19 cellular contexts compared by ENCODE assay signal in the genomic region with DNA sequence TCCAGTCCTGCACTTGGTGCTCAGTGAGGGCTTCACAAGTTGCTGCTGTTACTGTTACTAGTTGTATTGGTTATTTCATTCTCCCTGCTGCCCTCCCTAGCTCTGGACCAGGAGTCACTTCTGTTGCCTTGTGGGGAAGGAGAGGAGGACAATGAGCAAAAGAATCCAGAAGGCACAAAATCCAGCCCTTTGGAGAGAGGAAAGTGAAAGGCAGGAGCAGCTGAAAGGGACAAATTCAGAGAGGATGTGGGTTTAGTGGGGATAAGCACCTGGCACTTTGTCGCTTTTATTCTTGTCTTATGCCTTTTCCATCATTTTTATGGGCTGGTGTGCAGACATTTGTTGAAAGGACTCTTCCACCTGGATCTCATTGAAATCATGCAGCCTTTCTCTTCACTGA. TPM values are rescaled to one million over a fixed set of nuclear protein-coding genes. Genes with fewer than 3 reads are reported as not detected.
DNase-seq lines count a peak whose midpoint lies in the region; ATAC-seq, FAIRE-seq and TF ChIP-seq lines count a peak whose summit lies in the region.
"Had no signal": no experiment of that assay in that cellular context is flagged by ENCODE, and none has a peak within 500 bp of the region (broad histone marks: within the 10 kb centered on the region; RNA-seq: fewer than 3 reads in every experiment).

No MANE protein-coding gene starts in this region.

- CTCF ChIA-PET in IMR-90 (lab: Yijun Ruan, JAX) (no interaction called here), endothelial cell of umbilical vein (lab: Charles Lee) (interaction anchor here (1.0 to 1.3 kb wide), 2 partner anchors 9 to 15 kb away, joined by 3 read pairs; no protein-coding TSS in a partner anchor)

- H3K36me3 ChIP-seq in IMR-90 (ENCODE audit: control insufficient read depth, insufficient read depth, low read length) (no peaks in the 10 kb centered on the region), endothelial cell of umbilical vein (ENCODE audit: control insufficient read depth in 2 of 2, extremely low read depth in 1 of 2, insufficient read depth in 2 of 2, low read length in 2 of 2) (no peaks in the 10 kb centered on the region), neural progenitor cell (no peaks in the 10 kb centered on the region)

- H3K4me1 Mint-ChIP-seq in neural progenitor cell: peaks cover 6% of the 10 kb centered on the region
- H3K4me1 Mint-ChIP-seq: IgD-negative memory B cell had no signal

- TF ChIP-seq CTCF in IMR-90 (conservative IDR thresholded peaks at IDR 0.05; ENCODE audit: low read depth, low read length) (no peak), endothelial cell of umbilical vein (IDR thresholded peaks at IDR 0.05; ENCODE audit: extremely low read depth in 1 of 2, insufficient read depth in 1 of 2, low read depth in 1 of 2, low read length in 2 of 2) (no peak), neural progenitor cell (IDR thresholded peaks at IDR 0.05) (no peak)

- FAIRE-seq in endothelial cell of umbilical vein (lab: Jason Lieb, UNC): peak; percentile 48
- FAIRE-seq: A204.1, GM12892, HTR-8/SVneo had no signal

- no peak overlapping the region for H3K4me3 ChIP-seq in IMR-90 (ENCODE audit: insufficient read depth, low read depth, low read length)
- H3K4me3 ChIP-seq in endothelial cell of umbilical vein (replicated peaks in 1 of 3; ENCODE audit: insufficient read depth in 1 of 3, low read depth in 1 of 3, low read length in 3 of 3): no peak overlapping the region
- no peak overlapping the region for H3K4me3 ChIP-seq in neural progenitor cell

- TF ChIP-seq RAD21 in IMR-90 (IDR thresholded peaks at IDR 0.05; ENCODE audit: low read length): no peak

- peaks cover 3% of the 10 kb centered on the region for H3K9me3 Mint-ChIP-seq in neural progenitor cell
- H3K9me3 Mint-ChIP-seq: CD4-positive, alpha-beta T cell had no signal

- H3K4ac ChIP-seq in IMR-90 (ENCODE audit: low read depth, low read length): no peak overlapping the region

- H4K91ac ChIP-seq in IMR-90 (ENCODE audit: insufficient read depth, low read depth, low read length): no peak overlapping the region

- H3K14ac ChIP-seq in IMR-90 (replicated peaks; ENCODE audit: low read depth, low read length): no peak overlapping the region

- no peak overlapping the region for H2AK9ac ChIP-seq in IMR-90 (replicated peaks; ENCODE audit: low read depth, low read length, poor library complexity)

- H3K27me3 ChIP-seq in IMR-90 (ENCODE audit: control insufficient read depth, insufficient read depth, low read length): no peaks in the 10 kb centered on the region
- H3K27me3 ChIP-seq in endothelial cell of umbilical vein (ENCODE audit: control insufficient read depth in 2 of 2, insufficient read depth in 2 of 2, low read length in 2 of 2): peaks cover 0 to 13% of the 10 kb centered on the region in 2 experiments
- H3K27me3 ChIP-seq in neural progenitor cell: no peaks in the 10 kb centered on the region

- no peak overlapping the region for H2AK5ac ChIP-seq in IMR-90 (ENCODE audit: low read depth, low read length)

- peaks cover 14% of the 10 kb centered on the region for H3K4me1 ChIP-seq in IMR-90 (ENCODE audit: control insufficient read depth, insufficient read depth, low read length)
- H3K4me1 ChIP-seq in endothelial cell of umbilical vein (ENCODE audit: control insufficient read depth, extremely low read depth, insufficient read depth, low read length): peaks cover 2% of the 10 kb centered on the region
- no peaks in the 10 kb centered on the region for H3K4me1 ChIP-seq in neural progenitor cell

- no peak overlapping the region for H3K56ac ChIP-seq in IMR-90 (ENCODE audit: extremely low read depth, insufficient read depth, low read length)

- no peak overlapping the region for H3K18ac ChIP-seq in IMR-90 (ENCODE audit: low read depth, low read length)

- H3K79me2 ChIP-seq in endothelial cell of umbilical vein (ENCODE audit: control insufficient read depth, insufficient read depth, low read length): no peaks in the 10 kb centered on the region
- no peaks in the 10 kb centered on the region for H3K79me2 ChIP-seq in neural progenitor cell (ENCODE audit: low read depth)

- POLR2A ChIA-PET in IMR-90 (lab: Charles Lee; ENCODE audit: unreplicated experiment) (no interaction called here), endothelial cell of umbilical vein (lab: Charles Lee) (no interaction called here)

- H3K27me3 Mint-ChIP-seq in neural progenitor cell (ENCODE audit: insufficient read depth, low read depth): peaks cover 8% of the 10 kb centered on the region

- no peak for DNase-seq in IMR-90
- no peak for DNase-seq in endothelial cell of umbilical vein (ENCODE audit: low read depth, low spot score)
- no peak for DNase-seq in neural progenitor cell (ENCODE audit: low spot score)
- no peak for DNase-seq in SHP77 (lab: John Stamatoyannopoulos, UW)
- no peak for DNase-seq in NOMO-1 treated with DMSO at 0.1 percent for 48 hours (lab: John Stamatoyannopoulos, UW; ENCODE audit: unreplicated experiment)
- DNase-seq: AML-193; CD4-positive, alpha-beta T cell; DMS153; DMS79; GDM1; GOT3; H7 had no signal

- no peak overlapping the region for H3K27ac ChIP-seq in IMR-90 (ENCODE audit: insufficient read depth, low read length)
- H3K27ac ChIP-seq in endothelial cell of umbilical vein (ENCODE audit: insufficient read depth, low read depth, low read length): no peak overlapping the region
- H3K27ac ChIP-seq in neural progenitor cell: no peak overlapping the region
- H3K27ac ChIP-seq: C4-2B had no signal

- H3K4me3 Mint-ChIP-seq in neural progenitor cell: no peak overlapping the region
- H3K4me3 Mint-ChIP-seq: CD4-positive, alpha-beta T cell; IgD-negative memory B cell had no signal

- peaks cover 6% of the 10 kb centered on the region; the same call in 1 of the 2 replicates for H3K9me1 ChIP-seq in IMR-90 (ENCODE audit: insufficient read depth, low read length)
- H3K9me1 ChIP-seq in endothelial cell of umbilical vein (replicated peaks; ENCODE audit: control insufficient read depth, extremely low read depth, insufficient read depth, low read length): no peaks in the 10 kb centered on the region

- no CpG with 5 or more reads among the region's 1 CpG for WGBS in IMR-90 (ENCODE audit: extremely low coverage in 2 of 2, insufficient read length in 1 of 2), 2 experiments

- H2AFZ ChIP-seq in IMR-90 (replicated peaks; ENCODE audit: low read length, poor library complexity) (no peak overlapping the region), endothelial cell of umbilical vein (ENCODE audit: low read depth, low read length) (no peak overlapping the region), neural progenitor cell (replicated peaks) (peak overlapping the region; percentile 50)

- H2BK20ac ChIP-seq in IMR-90 (ENCODE audit: low read depth, low read length): no peak overlapping the region

- no peak overlapping the region for H3K27ac Mint-ChIP-seq in neural progenitor cell
- H3K27ac Mint-ChIP-seq: CD4-positive, alpha-beta T cell; IgD-negative memory B cell had no signal

- H3K36me3 Mint-ChIP-seq in neural progenitor cell: no peaks in the 10 kb centered on the region
- H3K36me3 Mint-ChIP-seq: IgD-negative memory B cell had no signal

- no peaks in the 10 kb centered on the region for H3K79me1 ChIP-seq in IMR-90 (ENCODE audit: low read depth in 1 of 2, low read length in 2 of 2)

- ATAC-seq in IMR-90 (ENCODE audit: low read depth): no peak
- ATAC-seq in GM18505 (IDR thresholded peaks at IDR 0.05; ENCODE audit: unreplicated experiment): no peak
- ATAC-seq: HCT116 had no signal

- no peak overlapping the region for H2BK120ac ChIP-seq in IMR-90 (ENCODE audit: low read depth, low read length)

- no peak overlapping the region for H3K23ac ChIP-seq in IMR-90 (ENCODE audit: low read depth, low read length)

- H3K9me3 ChIP-seq in IMR-90 (ENCODE audit: control insufficient read depth, insufficient read depth, low read length) (no peaks in the 10 kb centered on the region), endothelial cell of umbilical vein (replicated peaks; ENCODE audit: control insufficient read depth, insufficient read depth, low read length) (no peaks in the 10 kb centered on the region), neural progenitor cell (ENCODE audit: low read depth) (no peaks in the 10 kb centered on the region)

- H4K20me1 ChIP-seq in IMR-90 (ENCODE audit: insufficient read depth, low read length): no peaks in the 10 kb centered on the region
- H4K20me1 ChIP-seq in endothelial cell of umbilical vein (replicated peaks; ENCODE audit: control insufficient read depth, extremely low read depth, insufficient read depth, low read length): no peaks in the 10 kb centered on the region
- no peaks in the 10 kb centered on the region for H4K20me1 ChIP-seq in neural progenitor cell (ENCODE audit: low read depth)

- no peak overlapping the region for H2BK15ac ChIP-seq in IMR-90 (ENCODE audit: low read depth, low read length)

- dilution Hi-C loops in IMR-90 (cut with HindIII; ENCODE audit: low sequenced_read_pairs, unreplicated experiment) (no loop called here), endothelial cell of umbilical vein (cut with MboI; ENCODE audit: extremely low pct_ligation_motif_present, low sequenced_read_pairs) (no loop called here)

- no peak overlapping the region for H3K4me2 ChIP-seq in IMR-90 (ENCODE audit: low read depth, low read length)
- no peak overlapping the region for H3K4me2 ChIP-seq in endothelial cell of umbilical vein (ENCODE audit: insufficient read depth, low read length)
- no peak overlapping the region for H3K4me2 ChIP-seq in neural progenitor cell

- H3K9ac ChIP-seq in IMR-90 (ENCODE audit: low read depth, low read length) (no peak overlapping the region), endothelial cell of umbilical vein (replicated peaks; ENCODE audit: extremely low read depth, insufficient read depth, low read length) (no peak overlapping the region), neural progenitor cell (no peak overlapping the region)

- in situ Hi-C loops in IMR-90 (cut with MboI; ENCODE audit: low sequenced_read_pairs): no loop called here

- H4K5ac ChIP-seq in IMR-90 (ENCODE audit: low read depth, low read length): 0 out of 2 replicates have a peak overlapping the region, but pooled peaks have one; percentile 33

- BruUV-seq in IMR-90 (replicated peaks; lab: Mats Ljungman, UMichigan) (no TSS peak), endothelial cell of umbilical vein (replicated peaks; lab: Mats Ljungman, UMichigan) (no TSS peak)

- no peak overlapping the region for H2BK5ac ChIP-seq in IMR-90 (ENCODE audit: low read depth, low read length, poor library complexity, severe bottlenecking)

- no peak overlapping the region for H4K8ac ChIP-seq in IMR-90 (ENCODE audit: low read depth in 2 of 2, low read length in 2 of 2)

- TF ChIP-seq POLR2A in IMR-90 (IDR thresholded peaks at IDR 0.05; ENCODE audit: low read depth, low read length) (no peak), endothelial cell of umbilical vein (IDR thresholded peaks at IDR 0.05; ENCODE audit: low read depth, low read length) (no peak), GM18505 (IDR thresholded peaks at IDR 0.05; ENCODE audit: borderline replicate concordance, extremely low read depth, insufficient read depth, insufficient read length) (no peak)

- no peaks in the 10 kb centered on the region for H3F3A ChIP-seq in neural progenitor cell (ENCODE audit: low read depth)

- intact Hi-C loops in IMR-90 (cut with micrococcal nuclease): no loop called here
- intact Hi-C loops in endothelial cell of umbilical vein (cut with micrococcal nuclease): no loop called here

RNA-seq across cellular contexts. Expression of a gene that starts 24.3 kb away (rescaled TPM):
- total RNA-seq in IMR-90 (2012; rRNA removed) (297 and 326 TPM in 2 replicates), endothelial cell of umbilical vein (68.2 and 107 TPM in 2 replicates), neural progenitor cell (ENCODE audit: low replicate concordance) (50.5 and 61.9 TPM in 2 replicates)
- polyA plus RNA-seq in IMR-90 (2012; rRNA removed) (211 and 235 TPM in 2 replicates), endothelial cell of umbilical vein (40.9 and 57.4 TPM in 2 replicates)
- 117 and 133 TPM in 2 replicates for polyA plus RNA-seq in IMR-90 (2012; cell fraction: cytosol; rRNA removed)
- 75.2 and 176 TPM in 2 replicates for polyA plus RNA-seq in IMR-90 (2012; cell fraction: nucleus; rRNA removed; ENCODE audit: low replicate concordance)
- polyA plus RNA-seq in endothelial cell of umbilical vein (2011; cell fraction: cytosol; rRNA removed): 55.1 and 68.5 TPM in 2 replicates
- polyA plus RNA-seq in endothelial cell of umbilical vein (2011; cell fraction: nucleus; rRNA removed): 59.4 and 67.7 TPM in 2 replicates
- polyA plus RNA-seq in endothelial cell of umbilical vein (2012): 211 and 247 TPM in 2 replicates
- polyA minus RNA-seq in endothelial cell of umbilical vein: 110 and 167 TPM in 2 replicates
- not detected for polyA minus RNA-seq in endothelial cell of umbilical vein (2011; cell fraction: cytosol; rRNA and poly(A)+ RNA removed)
- polyA minus RNA-seq in endothelial cell of umbilical vein (2011; cell fraction: nucleus; rRNA and poly(A)+ RNA removed): 70.7 and 85.8 TPM in 2 replicates
- polyA plus RNA-seq: IgD-negative memory B cell had no signal
